In the genomic region with DNA sequence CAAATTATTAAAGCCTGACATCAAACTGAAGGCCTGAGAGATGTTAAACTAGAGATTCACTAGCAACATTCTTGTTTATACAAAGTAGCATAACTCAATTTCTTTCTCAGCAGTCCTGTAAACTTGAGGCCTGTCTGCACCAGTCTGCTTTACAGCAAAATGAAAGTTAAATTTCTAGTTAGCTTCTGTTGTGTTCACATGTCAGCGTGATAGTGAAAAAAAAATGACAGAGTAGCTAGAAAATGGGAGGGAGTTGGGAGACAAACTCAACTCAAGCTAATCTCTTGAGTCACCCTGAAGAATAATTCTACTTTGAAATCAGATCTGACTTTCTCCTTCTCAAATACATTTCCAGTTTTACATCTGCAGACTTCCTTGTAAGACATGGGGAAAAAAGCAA, we compare ENCODE assay signal across 12 cellular contexts. TPM values are rescaled to one million over a fixed set of nuclear protein-coding genes. Genes with fewer than 3 reads are reported as not detected.
DNase-seq lines count a peak whose midpoint lies in the region; ATAC-seq and TF ChIP-seq lines count a peak whose summit lies in the region.
"Had no signal": no experiment of that assay in that cellular context is flagged by ENCODE, and none has a peak within 500 bp of the region (broad histone marks: within the 10 kb centered on the region; RNA-seq: fewer than 3 reads in every experiment).

No MANE protein-coding gene starts in this region.

- no peaks in the 10 kb centered on the region for H3K27me3 ChIP-seq in CD4-positive, alpha-beta T cell (ENCODE audit: control insufficient read depth, insufficient read depth, low read length)
- H3K27me3 ChIP-seq in fibroblast of lung (ENCODE audit: control insufficient read depth, insufficient read depth, low read length) = no peaks in the 10 kb centered on the region
- no peaks in the 10 kb centered on the region for H3K27me3 ChIP-seq in prostate gland (replicated peaks; ENCODE audit: insufficient read depth)
- no peaks in the 10 kb centered on the region for H3K27me3 ChIP-seq in PC-3 (ENCODE audit: low read length)

- no peak for TF ChIP-seq CTCF in CD4-positive, alpha-beta T cell (IDR thresholded peaks at IDR 0.05)
- TF ChIP-seq CTCF in fibroblast of lung (conservative IDR thresholded peaks at IDR 0.05 in 1 of 2, IDR thresholded peaks at IDR 0.05 in 1 of 2; ENCODE audit: low read depth in 1 of 2, low read length in 2 of 2) (no peak), prostate gland (IDR thresholded peaks at IDR 0.05) (no peak), PC-3 (conservative IDR thresholded peaks at IDR 0.05; ENCODE audit: low read depth, low read length) (no peak)

- H3K9me3 Mint-ChIP-seq in CD4-positive, alpha-beta T cell = no peaks in the 10 kb centered on the region

- H3K9me2 ChIP-seq in PC-3 (replicated peaks; ENCODE audit: low read length) = no peaks in the 10 kb centered on the region

- BruUV-seq in PC-3 (replicated peaks; lab: Mats Ljungman, UMichigan) = no TSS peak

- 0% methylated on average over 1 of the region's 1 CpG for WGBS in prostate gland

- no peak for DNase-seq in CD4-positive, alpha-beta T cell
- DNase-seq in RPMI7951 (ENCODE audit: low read depth) (peak; percentile 9), fibroblast of lung (ENCODE audit: low read depth in 2 of 2) (peak; percentile 70 to 87), prostate gland (ENCODE audit: low spot score) (no peak), HUDEP-2 (lab: John Stamatoyannopoulos, UW; ENCODE audit: unreplicated experiment in 76 of 76) (no peak), GM19240 (ENCODE audit: insufficient read length, low spot score) (no peak), PC-3 (no peak)
- DNase-seq: activated CD4-positive, alpha-beta T cell treated with anti-CD3 and anti-CD28 coated beads, Interleukin-2, amount 50 U/mL, for 48 hours; NCI-H1436; SHP77 treated with DMSO at 0.1 percent for 48 hours had no signal

- peak overlapping the region in 3 of 4 experiments; percentile 3 to 31 (median 14) for H3K4me3 ChIP-seq in fibroblast of lung (replicated peaks in 1 of 4; ENCODE audit: control extremely low read depth in 1 of 4, insufficient read depth in 1 of 4, low read depth in 3 of 4, low read length in 4 of 4)
- H3K4me3 ChIP-seq in prostate gland = no peak overlapping the region
- H3K4me3 ChIP-seq in PC-3 (ENCODE audit: low read length) = no peak overlapping the region

- H2AFZ ChIP-seq in fibroblast of lung (ENCODE audit: low read length) = no peak overlapping the region
- no peak overlapping the region for H2AFZ ChIP-seq in PC-3 (ENCODE audit: low read length)

- peak overlapping the region; percentile 66 for H3K27ac Mint-ChIP-seq in CD4-positive, alpha-beta T cell

- H3K4me1 Mint-ChIP-seq in CD4-positive, alpha-beta T cell (ENCODE audit: low read depth) = peaks cover 22% of the 10 kb centered on the region

- no peaks in the 10 kb centered on the region for H3K36me3 ChIP-seq in fibroblast of lung (ENCODE audit: control insufficient read depth, insufficient read depth, low read length)
- no peaks in the 10 kb centered on the region for H3K36me3 ChIP-seq in prostate gland
- peaks cover 3% of the 10 kb centered on the region; the same call in 1 of the 2 replicates for H3K36me3 ChIP-seq in PC-3 (ENCODE audit: low read depth, low read length)

- H3F3A ChIP-seq in PC-3 (ENCODE audit: low read length, unreplicated experiment) = no peaks in the 10 kb centered on the region

- H3K4me2 ChIP-seq in fibroblast of lung (ENCODE audit: extremely low read depth, insufficient read depth, low read length) (peak overlapping the region; percentile 91), PC-3 (ENCODE audit: low read length) (no peak overlapping the region)

- no peak for TF ChIP-seq POLR2A in prostate gland (IDR thresholded peaks at IDR 0.05)

- H3K9me3 ChIP-seq in CD4-positive, alpha-beta T cell (ENCODE audit: control insufficient read depth, low read length) = no peaks in the 10 kb centered on the region
- H3K9me3 ChIP-seq in fibroblast of lung (ENCODE audit: control insufficient read depth, insufficient read depth, low read depth, low read length) (no peaks in the 10 kb centered on the region), prostate gland (no peaks in the 10 kb centered on the region), PC-3 (ENCODE audit: low read length) (no peaks in the 10 kb centered on the region)

- H3K9ac ChIP-seq in fibroblast of lung (ENCODE audit: insufficient read depth, low read length) = no peak overlapping the region
- H3K9ac ChIP-seq in PC-3 (ENCODE audit: low read length) = no peak overlapping the region

- H3K79me2 ChIP-seq in fibroblast of lung (ENCODE audit: control insufficient read depth, insufficient read depth, low read length) (peaks cover 80% of the 10 kb centered on the region), PC-3 (ENCODE audit: low read length) (peaks cover 85% of the 10 kb centered on the region)

- intact Hi-C loops in CD4-positive, alpha-beta T cell (cut with DNase I, micrococcal nuclease) = no loop called here
- intact Hi-C loops in prostate gland (cut with DNase I) (loop anchor here (10.0 kb wide), 1 partner anchor 87 kb away; no protein-coding TSS in a partner anchor), PC-3 (cut with micrococcal nuclease) (no loop called here)

- peak overlapping the region; percentile 2 for H3K4me3 Mint-ChIP-seq in CD4-positive, alpha-beta T cell

- no peaks in the 10 kb centered on the region for H4K20me1 ChIP-seq in fibroblast of lung (ENCODE audit: control insufficient read depth, extremely low read depth, insufficient read depth, low read length)
- peaks cover 21% of the 10 kb centered on the region; the same call in 1 of the 2 replicates for H4K20me1 ChIP-seq in PC-3 (ENCODE audit: low read length)

- no peaks in the 10 kb centered on the region for H3K27me3 Mint-ChIP-seq in CD4-positive, alpha-beta T cell

- CTCF ChIA-PET in CD4-positive, alpha-beta T cell (lab: Charles Lee) = no interaction called here
- CTCF ChIA-PET in PC-3 (lab: Charles Lee) = no interaction called here

- H3K27ac ChIP-seq in CD4-positive, alpha-beta T cell (ENCODE audit: low read depth, low read length) = no peak overlapping the region
- H3K27ac ChIP-seq in fibroblast of lung (ENCODE audit: insufficient read depth, low read length) (peak overlapping the region; percentile 54), prostate gland (peak overlapping the region; percentile 5 to 27), PC-3 (ENCODE audit: low read length) (no peak overlapping the region)
- H3K27ac ChIP-seq: HL-60 had no signal

- POLR2A ChIA-PET in CD4-positive, alpha-beta T cell (lab: Charles Lee) = interaction anchor here (0.7 kb wide), 1 partner anchor 414 kb away, joined by 3 read pairs; no protein-coding TSS in a partner anchor
- POLR2A ChIA-PET in PC-3 (lab: Charles Lee; ENCODE audit: unreplicated experiment) = interaction anchor here (0.6 kb wide), 1 partner anchor 9 kb away, joined by 3 read pairs; no protein-coding TSS in a partner anchor

- no peaks in the 10 kb centered on the region for H3K36me3 Mint-ChIP-seq in CD4-positive, alpha-beta T cell (ENCODE audit: low read depth)

- ATAC-seq in CD4-positive, alpha-beta T cell (ENCODE audit: poor library complexity) = peak; percentile 49
- ATAC-seq in PC-3 = no peak
- no peak for ATAC-seq in GM21619 (IDR thresholded peaks at IDR 0.05; ENCODE audit: unreplicated experiment)

- H3K4me1 ChIP-seq in fibroblast of lung (ENCODE audit: control insufficient read depth, extremely low read depth, insufficient read depth, low read length) (peaks cover 22% of the 10 kb centered on the region), prostate gland (replicated peaks) (no peaks in the 10 kb centered on the region), PC-3 (ENCODE audit: insufficient read depth, low read length) (0 out of 2 replicates have a peak, but pooled peaks cover 9% of the 10 kb centered on the region)

RNA-seq across cellular contexts. Expression of a gene that starts 6.5 kb away (rescaled TPM):
- 1 to 10 TPM; 1.9 to 2.4 TPM for total RNA-seq in CD4-positive, alpha-beta T cell
- total RNA-seq in RPMI7951 (2014; rRNA removed; shearing (Covaris generic)) = 82.2 and 96.2 TPM in 2 replicates
- total RNA-seq in fibroblast of lung (127 and 173 TPM in 2 replicates), prostate gland (10 to 100 TPM; 59.8 to 79.4 TPM), PC-3 (2014; rRNA removed) (75.1 and 82.5 TPM in 2 replicates)
- 184 and 190 TPM in 2 replicates for polyA plus RNA-seq in fibroblast of lung
- 107 and 125 TPM in 2 replicates for polyA plus RNA-seq in fibroblast of lung (2012)
- 147 and 168 TPM in 2 replicates for polyA minus RNA-seq in fibroblast of lung (ENCODE audit: low replicate concordance)

Comparison
In these comparisons a context has a peak if more than half of its experiments do, and no peak if none do; other contexts are left out.
1. DNase-seq: peak in RPMI7951 (single experiment) and fibroblast of lung (2 of 2); none in CD4-positive, alpha-beta T cell (0 of 10), prostate gland (single experiment), HUDEP-2 (0 of 76), GM19240 (single experiment) and PC-3 (single experiment).
2. H3K27ac ChIP-seq: peak in fibroblast of lung (single experiment) and prostate gland (2 of 2); none in CD4-positive, alpha-beta T cell (single experiment) and PC-3 (single experiment).
3. H3K4me3 ChIP-seq: peak in fibroblast of lung (3 of 4); none in prostate gland (0 of 2) and PC-3 (single experiment).
4. RNA of a gene that starts 6.5 kb away (total RNA-seq): 127 to 173 TPM in fibroblast of lung, 82.2 to 96.2 TPM in RPMI7951, 59.8 to 79.4 TPM in prostate gland and 75.1 to 82.5 TPM in PC-3; 1.9 to 2.4 TPM in CD4-positive, alpha-beta T cell; every median in the first group is over 10 times any median in the second.